In genomic region chr3:121750087-121750415, GRCh38 we compare ENCODE assay signal across 8 cellular contexts. TPM values are rescaled to one million over a fixed set of nuclear protein-coding genes. Genes with fewer than 3 reads are reported as not detected.
DNase-seq lines count a peak whose midpoint lies in the region; ATAC-seq and TF ChIP-seq lines count a peak whose summit lies in the region.

No MANE protein-coding gene starts in this region.

- TF ChIP-seq CTCF in BE2C (IDR thresholded peaks at IDR 0.05; ENCODE audit: low read depth, low read length): no peak
- TF ChIP-seq CTCF in epithelial cell of esophagus (IDR thresholded peaks at IDR 0.05; ENCODE audit: insufficient read depth, low read depth, low read length, missing control alignments): no peak
- TF ChIP-seq CTCF in neutrophil (IDR thresholded peaks at IDR 0.05): no peak

- no peak for ATAC-seq in esophagus mucosa

- H3K4me1 ChIP-seq in BE2C: peaks cover 5% of the 10 kb centered on the region; the same call in 1 of the 2 replicates
- peaks cover 23% of the 10 kb centered on the region in 2 experiments for H3K4me1 ChIP-seq in neutrophil (ENCODE audit: control insufficient read depth in 1 of 2, insufficient read depth in 1 of 2, low read depth in 1 of 2, low read length in 1 of 2)

- DNase-seq in BE2C (no peak), MG63 (no peak), epithelial cell of esophagus (ENCODE audit: low read depth) (no peak), NCI-H1694 treated with DMSO at 0.1 percent for 48 hours (lab: John Stamatoyannopoulos, UW) (no peak), HuH-7.5 (ENCODE audit: low spot score) (no peak), DMS 273 (lab: John Stamatoyannopoulos, UW; ENCODE audit: unreplicated experiment) (no peak)

- H3K9me3 ChIP-seq in BE2C (no peaks in the 10 kb centered on the region), MG63 (no peaks in the 10 kb centered on the region), neutrophil (no peaks in the 10 kb centered on the region)

- H3K27me3 ChIP-seq in BE2C (no peaks in the 10 kb centered on the region), MG63 (no peaks in the 10 kb centered on the region), neutrophil (peaks cover 28% of the 10 kb centered on the region)

- peak overlapping the region; percentile 94 for H3K27ac ChIP-seq in neutrophil

- H3K36me3 ChIP-seq in BE2C: no peaks in the 10 kb centered on the region
- H3K36me3 ChIP-seq in MG63: peaks cover 5% of the 10 kb centered on the region
- no peaks in the 10 kb centered on the region for H3K36me3 ChIP-seq in neutrophil

- H3K4me3 ChIP-seq in BE2C (ENCODE audit: low read depth, low read length): peak overlapping the region; percentile 91
- peak overlapping the region; percentile 90 for H3K4me3 ChIP-seq in MG63
- H3K4me3 ChIP-seq in epithelial cell of esophagus (ENCODE audit: low read length): peak overlapping the region; percentile 90
- H3K4me3 ChIP-seq in neutrophil (ENCODE audit: low read depth in 1 of 2, low read length in 1 of 2): peak overlapping the region; percentile 93 to 95

RNA-seq across cellular contexts. Expression of gene GOLGB1, which starts 0.5 kb away (rescaled TPM):
- 24.6 TPM for polyA plus RNA-seq in BE2C (2012; ENCODE audit: insufficient read depth, insufficient read length, low read depth)
- total RNA-seq in MG63 (2014; rRNA removed; shearing (Covaris generic); ENCODE audit: low replicate concordance): 9.7 and 19.3 TPM in 2 replicates
- total RNA-seq in esophagus mucosa: 35.7 TPM
